Comparison of ENCODE assay signal across 1 cellular context in the genomic region with DNA sequence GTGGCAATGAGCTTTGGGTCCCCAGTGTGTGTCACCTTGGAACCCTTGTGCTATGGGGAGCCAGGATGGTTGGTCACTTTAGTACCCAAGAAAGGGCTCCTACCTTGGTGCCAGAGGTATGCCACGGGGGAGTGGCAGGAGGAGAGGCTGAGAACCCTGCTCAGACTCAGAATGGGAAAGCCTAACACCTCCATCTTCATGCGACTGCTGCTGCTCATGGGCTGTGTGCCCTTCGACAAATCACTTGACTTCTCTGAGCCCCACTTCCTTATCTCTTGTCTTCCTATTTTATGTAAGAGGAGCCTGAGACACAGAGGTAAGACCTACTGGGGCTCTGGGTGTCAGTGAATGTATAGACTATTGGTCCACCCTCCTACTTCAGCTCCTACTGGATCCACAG.
TF ChIP-seq lines count a peak whose summit lies in the region.

No MANE protein-coding gene starts in this region.

TF ChIP-seq in HepG2, 621 proteins besides CTCF, POLR2A, EP300 and RAD21:
- TF ChIP-seq PITX1 (CRISPR knock-in tag; IDR thresholded peaks at IDR 0.05) (no peak), ISX (CRISPR knock-in tag; conservative IDR thresholded peaks at IDR 0.05) (no peak), ZNF768 (CRISPR knock-in tag; IDR thresholded peaks at IDR 0.05) (peak; percentile 61), ZNF326 (CRISPR knock-in tag; IDR thresholded peaks at IDR 0.05; ENCODE audit: borderline replicate concordance) (no peak)
- TF ChIP-seq, protein P1, sequence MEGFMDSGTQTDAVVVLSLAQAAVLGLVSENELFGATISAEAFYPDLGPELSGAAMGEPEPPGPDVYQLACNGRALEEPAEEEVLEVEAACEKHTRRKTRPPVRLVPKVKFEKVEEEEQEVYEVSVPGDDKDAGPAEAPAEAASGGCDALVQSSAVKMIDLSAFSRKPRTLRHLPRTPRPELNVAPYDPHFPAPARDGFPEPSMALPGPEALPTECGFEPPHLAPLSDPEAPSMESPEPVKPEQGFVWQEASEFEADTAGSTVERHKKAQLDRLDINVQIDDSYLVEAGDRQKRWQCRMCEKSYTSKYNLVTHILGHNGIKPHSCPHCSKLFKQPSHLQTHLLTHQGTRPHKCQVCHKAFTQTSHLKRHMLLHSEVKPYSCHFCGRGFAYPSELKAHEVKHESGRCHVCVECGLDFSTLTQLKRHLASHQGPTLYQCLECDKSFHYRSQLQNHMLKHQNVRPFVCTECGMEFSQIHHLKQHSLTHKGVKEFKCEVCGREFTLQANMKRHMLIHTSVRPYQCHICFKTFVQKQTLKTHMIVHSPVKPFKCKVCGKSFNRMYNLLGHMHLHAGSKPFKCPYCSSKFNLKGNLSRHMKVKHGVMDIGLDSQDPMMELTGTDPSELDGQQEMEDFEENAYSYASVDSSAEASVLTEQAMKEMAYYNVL (CRISPR knock-in tag; IDR thresholded peaks at IDR 0.05; ENCODE audit: borderline replicate concordance) = no peak
